In genomic region chr3:134381836-134382442, GRCh38 we compare ENCODE assay signal across 13 cellular contexts. TPM values are rescaled to one million over a fixed set of nuclear protein-coding genes. Genes with fewer than 3 reads are reported as not detected.
A peak's percentile ranks its signal among the peaks of the same experiment; 100 is the strongest.
DNase-seq lines count a peak whose midpoint lies in the region; ATAC-seq, FAIRE-seq and TF ChIP-seq lines count a peak whose summit lies in the region.
"Had no signal": no experiment of that assay in that cellular context is flagged by ENCODE, and none has a peak within 500 bp of the region (broad histone marks: within the 10 kb centered on the region; RNA-seq: fewer than 3 reads in every experiment).

No MANE protein-coding gene starts in this region.

- DNase-seq in NCI-H748 (lab: John Stamatoyannopoulos, UW; ENCODE audit: unreplicated experiment) (peak; percentile 69), NCI-H748 treated with DMSO at 0.1 percent for 48 hours (lab: John Stamatoyannopoulos, UW) (no peak), WTC11 (ENCODE audit: low spot score) (no peak), lower leg skin (ENCODE audit: low spot score in 2 of 2) (peak; percentile 84 to 94), upper lobe of left lung (peak in 1 of 2 donors; percentile 89), HTR-8/SVneo (ENCODE audit: insufficient read length, low spot score) (no peak)
- DNase-seq: activated T-cell treated with anti-CD3 and anti-CD28 coated beads, Interleukin-2, amount 50 U/mL, for 1 hour; gastrocnemius medialis; NK-92 treated with Interleukin-12 subunit alpha and Interleukin-12 subunit beta, amount 100 ng/mL, for 24 hours had no signal

- peak; percentile 60 for ATAC-seq in WTC11
- peak; percentile 59 to 92 for ATAC-seq in upper lobe of left lung (ENCODE audit: low FRiP score in 2 of 2)
- no peak for ATAC-seq in GM21423 (IDR thresholded peaks at IDR 0.05; ENCODE audit: unreplicated experiment)
- no peak for ATAC-seq in HG03196 (IDR thresholded peaks at IDR 0.05; ENCODE audit: unreplicated experiment)
- ATAC-seq: gastrocnemius medialis had no signal

- H3K4me3 ChIP-seq in lower leg skin (ENCODE audit: low read depth, poor library complexity, severe bottlenecking), result no peak overlapping the region
- no peak overlapping the region for H3K4me3 ChIP-seq in upper lobe of left lung
- H3K4me3 ChIP-seq: cardiac muscle cell, gastrocnemius medialis had no signal

- no peaks in the 10 kb centered on the region for H3K27me3 ChIP-seq in upper lobe of left lung
- H3K27me3 ChIP-seq: cardiac muscle cell, gastrocnemius medialis had no signal

- no peak for TF ChIP-seq EP300 in upper lobe of left lung (IDR thresholded peaks at IDR 0.05)

- CTCF ChIA-PET in WTC11 (lab: Charles Lee), result interaction anchor here (0.7 to 2.1 kb wide), 5 partner anchors 68 to 92 kb away, joined by 3 to 11 read pairs (median 8); no protein-coding TSS in a partner anchor

- no peak for FAIRE-seq in HTR-8/SVneo (lab: Jason Lieb, UNC)
- FAIRE-seq: A204.1 had no signal

- no peaks in the 10 kb centered on the region for H3K36me3 ChIP-seq in upper lobe of left lung
- H3K36me3 ChIP-seq: cardiac muscle cell, gastrocnemius medialis had no signal

- H3K27ac Mint-ChIP-seq in WTC11, result no peak overlapping the region

- peaks cover 14 to 25% (median 16%) of the 10 kb centered on the region in 4 donors for H3K4me1 ChIP-seq in upper lobe of left lung

- TF ChIP-seq POLR2A in lower leg skin (IDR thresholded peaks at IDR 0.05) (no peak), upper lobe of left lung (IDR thresholded peaks at IDR 0.05) (no peak)

- peak overlapping the region; percentile 35 to 67 (median 58) for H3K27ac ChIP-seq in upper lobe of left lung
- H3K27ac ChIP-seq: cardiac muscle cell had no signal

- peaks cover 16% of the 10 kb centered on the region for H3K27me3 Mint-ChIP-seq in WTC11 (ENCODE audit: low read depth)

- H3K4me1 Mint-ChIP-seq in WTC11, result peaks cover 42% of the 10 kb centered on the region

- POLR2A ChIA-PET in WTC11 (lab: Charles Lee), result no interaction called here

- H3K9me3 Mint-ChIP-seq in WTC11, result no peaks in the 10 kb centered on the region

- no peaks in the 10 kb centered on the region for H3K9me3 ChIP-seq in upper lobe of left lung
- H3K9me3 ChIP-seq: gastrocnemius medialis had no signal

- WGBS in lower leg skin, 2 donors, result 27 to 39% methylated on average over 7 to 8 of the region's 8 CpGs
- 51 to 52% methylated on average over 5 to 8 of the region's 8 CpGs for WGBS in upper lobe of left lung, 2 donors

- no peak overlapping the region for H3K4me3 Mint-ChIP-seq in WTC11

- H3K36me3 Mint-ChIP-seq in WTC11, result no peaks in the 10 kb centered on the region

- no peak for TF ChIP-seq CTCF in WTC11 (IDR thresholded peaks at IDR 0.05)
- TF ChIP-seq CTCF in lower leg skin (IDR thresholded peaks at IDR 0.05), result no peak
- TF ChIP-seq CTCF in upper lobe of left lung (IDR thresholded peaks at IDR 0.05), result no peak

- intact Hi-C loops in lower leg skin (cut with DNase I; ENCODE audit: low total_unique reads), result no loop called here

TF ChIP-seq in WTC11, 78 proteins besides CTCF, POLR2A, EP300 and RAD21 (continues in another document):
- no peak for TF ChIP-seq TEAD1 (CRISPR knock-in tag; IDR thresholded peaks at IDR 0.05)
- no peak for TF ChIP-seq ZBTB21 (CRISPR knock-in tag; IDR thresholded peaks at IDR 0.05; ENCODE audit: borderline replicate concordance)
- TF ChIP-seq, protein P1, sequence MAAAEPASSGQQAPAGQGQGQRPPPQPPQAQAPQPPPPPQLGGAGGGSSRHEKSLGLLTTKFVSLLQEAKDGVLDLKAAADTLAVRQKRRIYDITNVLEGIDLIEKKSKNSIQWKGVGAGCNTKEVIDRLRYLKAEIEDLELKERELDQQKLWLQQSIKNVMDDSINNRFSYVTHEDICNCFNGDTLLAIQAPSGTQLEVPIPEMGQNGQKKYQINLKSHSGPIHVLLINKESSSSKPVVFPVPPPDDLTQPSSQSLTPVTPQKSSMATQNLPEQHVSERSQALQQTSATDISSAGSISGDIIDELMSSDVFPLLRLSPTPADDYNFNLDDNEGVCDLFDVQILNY (CRISPR knock-in tag; IDR thresholded peaks at IDR 0.05), result no peak
- no peak for TF ChIP-seq ATF2 (CRISPR knock-in tag; IDR thresholded peaks at IDR 0.05; ENCODE audit: borderline replicate concordance, low read depth)
- TF ChIP-seq ZNF317 (CRISPR knock-in tag; IDR thresholded peaks at IDR 0.05; ENCODE audit: borderline replicate concordance, low read depth), result no peak
- TF ChIP-seq, protein P2, sequence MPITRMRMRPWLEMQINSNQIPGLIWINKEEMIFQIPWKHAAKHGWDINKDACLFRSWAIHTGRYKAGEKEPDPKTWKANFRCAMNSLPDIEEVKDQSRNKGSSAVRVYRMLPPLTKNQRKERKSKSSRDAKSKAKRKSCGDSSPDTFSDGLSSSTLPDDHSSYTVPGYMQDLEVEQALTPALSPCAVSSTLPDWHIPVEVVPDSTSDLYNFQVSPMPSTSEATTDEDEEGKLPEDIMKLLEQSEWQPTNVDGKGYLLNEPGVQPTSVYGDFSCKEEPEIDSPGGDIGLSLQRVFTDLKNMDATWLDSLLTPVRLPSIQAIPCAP (CRISPR knock-in tag; IDR thresholded peaks at IDR 0.05), result no peak
- TF ChIP-seq MLX (CRISPR knock-in tag; IDR thresholded peaks at IDR 0.05), result no peak
- TF ChIP-seq, protein P3, sequence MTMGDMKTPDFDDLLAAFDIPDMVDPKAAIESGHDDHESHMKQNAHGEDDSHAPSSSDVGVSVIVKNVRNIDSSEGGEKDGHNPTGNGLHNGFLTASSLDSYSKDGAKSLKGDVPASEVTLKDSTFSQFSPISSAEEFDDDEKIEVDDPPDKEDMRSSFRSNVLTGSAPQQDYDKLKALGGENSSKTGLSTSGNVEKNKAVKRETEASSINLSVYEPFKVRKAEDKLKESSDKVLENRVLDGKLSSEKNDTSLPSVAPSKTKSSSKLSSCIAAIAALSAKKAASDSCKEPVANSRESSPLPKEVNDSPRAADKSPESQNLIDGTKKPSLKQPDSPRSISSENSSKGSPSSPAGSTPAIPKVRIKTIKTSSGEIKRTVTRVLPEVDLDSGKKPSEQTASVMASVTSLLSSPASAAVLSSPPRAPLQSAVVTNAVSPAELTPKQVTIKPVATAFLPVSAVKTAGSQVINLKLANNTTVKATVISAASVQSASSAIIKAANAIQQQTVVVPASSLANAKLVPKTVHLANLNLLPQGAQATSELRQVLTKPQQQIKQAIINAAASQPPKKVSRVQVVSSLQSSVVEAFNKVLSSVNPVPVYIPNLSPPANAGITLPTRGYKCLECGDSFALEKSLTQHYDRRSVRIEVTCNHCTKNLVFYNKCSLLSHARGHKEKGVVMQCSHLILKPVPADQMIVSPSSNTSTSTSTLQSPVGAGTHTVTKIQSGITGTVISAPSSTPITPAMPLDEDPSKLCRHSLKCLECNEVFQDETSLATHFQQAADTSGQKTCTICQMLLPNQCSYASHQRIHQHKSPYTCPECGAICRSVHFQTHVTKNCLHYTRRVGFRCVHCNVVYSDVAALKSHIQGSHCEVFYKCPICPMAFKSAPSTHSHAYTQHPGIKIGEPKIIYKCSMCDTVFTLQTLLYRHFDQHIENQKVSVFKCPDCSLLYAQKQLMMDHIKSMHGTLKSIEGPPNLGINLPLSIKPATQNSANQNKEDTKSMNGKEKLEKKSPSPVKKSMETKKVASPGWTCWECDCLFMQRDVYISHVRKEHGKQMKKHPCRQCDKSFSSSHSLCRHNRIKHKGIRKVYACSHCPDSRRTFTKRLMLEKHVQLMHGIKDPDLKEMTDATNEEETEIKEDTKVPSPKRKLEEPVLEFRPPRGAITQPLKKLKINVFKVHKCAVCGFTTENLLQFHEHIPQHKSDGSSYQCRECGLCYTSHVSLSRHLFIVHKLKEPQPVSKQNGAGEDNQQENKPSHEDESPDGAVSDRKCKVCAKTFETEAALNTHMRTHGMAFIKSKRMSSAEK (CRISPR knock-in tag; IDR thresholded peaks at IDR 0.05; ENCODE audit: borderline replicate concordance), result no peak
- TF ChIP-seq OVOL2 (CRISPR knock-in tag; IDR thresholded peaks at IDR 0.05; ENCODE audit: borderline replicate concordance), result no peak
- TF ChIP-seq HMGXB4 (CRISPR knock-in tag; IDR thresholded peaks at IDR 0.05), result no peak

RNA-seq across cellular contexts. Expression of gene AMOTL2, which starts 7.7 kb away (rescaled TPM):
- total RNA-seq in WTC11 (2021), result 76.9 to 85.4 TPM (median 79.9 TPM) in 3 replicates
- 100 to 1,000 TPM in 3 of 4 donors, 10 to 100 TPM in 1; 97.1 to 151 (median 120) TPM for total RNA-seq in lower leg skin
- total RNA-seq in upper lobe of left lung, result 100 to 1,000 TPM in 5 of 6 donors, 10 to 100 TPM in 1; 73.3 to 179 (median 132) TPM

Comparison
In these comparisons a context has a peak if more than half of its experiments do, and no peak if none do; other contexts are left out.
1. DNase-seq: peak in NCI-H748 (single experiment) and lower leg skin (2 of 2); none in NCI-H748 treated with DMSO at 0.1 percent for 48 hours (single experiment), WTC11 (single experiment) and HTR-8/SVneo (single experiment).
2. ATAC-seq: peak in WTC11 (single experiment) and upper lobe of left lung (2 of 2); none in GM21423 (single experiment) and HG03196 (single experiment).